Comparison of ENCODE assay signal across 20 cellular contexts in the genomic region with DNA sequence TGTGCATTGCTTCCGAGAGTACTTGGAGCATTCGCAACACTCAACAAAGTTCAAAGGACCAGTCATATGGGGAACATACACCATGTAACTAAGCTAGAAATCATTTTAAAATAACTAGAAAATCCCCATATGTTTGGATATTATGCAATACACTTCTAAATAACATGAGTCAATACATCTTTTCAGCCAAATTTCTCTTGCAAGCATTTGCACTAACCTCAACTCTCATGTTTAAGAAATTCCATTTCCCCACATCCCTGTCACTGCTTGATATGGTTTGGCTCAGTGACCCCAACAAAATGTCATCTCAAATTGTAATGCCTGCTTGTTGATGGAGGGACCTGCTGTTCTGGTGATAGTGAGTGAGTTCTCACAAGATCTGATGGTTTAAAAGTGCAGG.
A peak's percentile ranks its signal among the peaks of the same experiment; 100 is the strongest.
DNase-seq lines count a peak whose midpoint lies in the region; ATAC-seq and TF ChIP-seq lines count a peak whose summit lies in the region.
"Had no signal": no experiment of that assay in that cellular context is flagged by ENCODE, and none has a peak within 500 bp of the region (broad histone marks: within the 10 kb centered on the region; RNA-seq: fewer than 3 reads in every experiment).

No MANE protein-coding gene starts in this region.

- no peak for TF ChIP-seq CTCF in choroid plexus epithelial cell (conservative IDR thresholded peaks at IDR 0.05; ENCODE audit: low read depth, low read length)

- DNase-seq in EH (ENCODE audit: low read depth) = peak; percentile 56
- peak; percentile 60 for DNase-seq in M059J (ENCODE audit: low read depth)
- peak; percentile 80 for DNase-seq in choroid plexus epithelial cell (ENCODE audit: low read depth)
- DNase-seq in non-pigmented ciliary epithelial cell (ENCODE audit: low read depth) = peak; percentile 56
- DNase-seq in activated CD4-positive, alpha-beta T cell treated with anti-CD3 and anti-CD28 coated beads, Interleukin-2, amount 50 U/mL, for 1 hour = no peak
- DNase-seq in stimulated activated CD4-positive, alpha-beta T cell treated with anti-CD3 and anti-CD28 coated beads, Interleukin-4, amount 100 ng/mL, for 4 hours = no peak
- DNase-seq: activated B cell treated with CpG ODN at 0.5 μM for 24 hours; activated CD8-positive, alpha-beta T cell treated with anti-CD3 and anti-CD28 coated beads, Interleukin-2, amount 10 ng/mL, durations not matched to agents 7 days and 5 days; activated naive CD4-positive, alpha-beta T cell treated with anti-CD3 and anti-CD28 coated beads for 36 hours; activated T-cell treated with anti-CD3 and anti-CD28 coated beads, Interleukin-2, amount 50 U/mL, for 24 hours; COR-L47; Karpas-422; pancreas; RPMI8226; T1000 had no signal

- no peak for ATAC-seq in GM21367 (IDR thresholded peaks at IDR 0.05; ENCODE audit: unreplicated experiment)
- ATAC-seq: activated CD8-positive, alpha-beta T cell treated with anti-CD3 and anti-CD28 coated beads, Interleukin-2, amount 10 ng/mL, durations not matched to agents 7 days and 5 days; gastroesophageal sphincter; pancreas; sciatic nerve; stimulated activated effector memory CD8-positive, alpha-beta T cell treated with anti-CD3 and anti-CD28 coated beads, Interleukin-12 subunit alpha, Interleukin-12 subunit beta, amount 100 ng/mL, for 72 hours had no signal

- H3K4me3 ChIP-seq in choroid plexus epithelial cell (ENCODE audit: low read depth, low read length) = no peak overlapping the region
- H3K4me3 ChIP-seq: coronary artery, gastroesophageal sphincter, pancreas had no signal

Comparison
In these comparisons a context has a peak if more than half of its experiments do, and no peak if none do; other contexts are left out.
1. DNase-seq: peak in EH (single experiment), M059J (single experiment), choroid plexus epithelial cell (single experiment) and non-pigmented ciliary epithelial cell (single experiment); none in activated CD4-positive, alpha-beta T cell treated with anti-CD3 and anti-CD28 coated beads, Interleukin-2, amount 50 U/mL, for 1 hour (single experiment) and stimulated activated CD4-positive, alpha-beta T cell treated with anti-CD3 and anti-CD28 coated beads, Interleukin-4, amount 100 ng/mL, for 4 hours (0 of 2).